ENCODE assay signal across 24 cellular contexts in genomic region chr6:34714663-34715062, GRCh38.
"Had no signal": no experiment of that assay in that cellular context is flagged by ENCODE, and none has a peak within 500 bp of the region (broad histone marks: within the 10 kb centered on the region; RNA-seq: fewer than 3 reads in every experiment).

No MANE protein-coding gene starts in this region.

- H3K27ac Mint-ChIP-seq: mesothelial cell of epicardium; naive B cell; natural killer cell treated with Interleukin-12 subunit alpha and Interleukin-12 subunit beta and Interleukin-15 and Interleukin-18, amount 100 ng/mL, for 72 hours; stimulated activated effector memory CD8-positive, alpha-beta T cell treated with anti-CD3 and anti-CD28 coated beads, Interleukin-12 subunit alpha, Interleukin-12 subunit beta, amount 100 ng/mL, for 72 hours had no signal

- H3K4me1 ChIP-seq: gastrocnemius medialis, prostate gland had no signal

- H3K4me3 ChIP-seq: dorsolateral prefrontal cortex, esophagus squamous epithelium, gastrocnemius medialis, left lung, mucosa of descending colon, prostate gland, right atrium auricular region, sigmoid colon, stomach, tibial artery, upper lobe of left lung had no signal

- H3K36me3 ChIP-seq: esophagus squamous epithelium, gastrocnemius medialis, left lung, prostate gland, right atrium auricular region, sigmoid colon, stomach, tibial artery, upper lobe of left lung had no signal

- H3K27me3 ChIP-seq: dorsolateral prefrontal cortex, esophagus squamous epithelium, gastrocnemius medialis, left lung, right atrium auricular region, sigmoid colon, stomach, tibial artery, upper lobe of left lung had no signal

- H3K36me3 Mint-ChIP-seq: mesothelial cell of epicardium; naive B cell; natural killer cell treated with Interleukin-12 subunit alpha and Interleukin-12 subunit beta and Interleukin-15 and Interleukin-18, amount 100 ng/mL, for 72 hours; stimulated activated effector memory CD8-positive, alpha-beta T cell treated with anti-CD3 and anti-CD28 coated beads, Interleukin-12 subunit alpha, Interleukin-12 subunit beta, amount 100 ng/mL, for 72 hours had no signal

- H3K27ac ChIP-seq: dorsolateral prefrontal cortex, esophagus squamous epithelium, gastrocnemius medialis, left lung, prostate gland, right atrium auricular region, sigmoid colon, stomach, tibial artery, upper lobe of left lung had no signal

- H3K4me1 Mint-ChIP-seq: naive B cell; stimulated activated effector memory CD8-positive, alpha-beta T cell treated with anti-CD3 and anti-CD28 coated beads, Interleukin-12 subunit alpha, Interleukin-12 subunit beta, amount 100 ng/mL, for 72 hours had no signal

- ATAC-seq: gastrocnemius medialis; left lung; mucosa of descending colon; natural killer cell treated with Interleukin-12 subunit alpha and Interleukin-12 subunit beta and Interleukin-15 and Interleukin-18, amount 100 ng/mL, for 72 hours; stimulated activated effector memory CD8-positive, alpha-beta T cell treated with anti-CD3 and anti-CD28 coated beads, Interleukin-12 subunit alpha, Interleukin-12 subunit beta, amount 100 ng/mL, for 72 hours had no signal

- H3K27me3 Mint-ChIP-seq: naive B cell; natural killer cell treated with Interleukin-12 subunit alpha and Interleukin-12 subunit beta and Interleukin-15 and Interleukin-18, amount 100 ng/mL, for 72 hours had no signal

- DNase-seq: dorsolateral prefrontal cortex; effector CD4-positive, alpha-beta T cell; esophagus squamous epithelium; foreskin fibroblast; gastrocnemius medialis; head of caudate nucleus; left cardiac atrium; left lung; mesenchymal stem cell; mucosa of descending colon; naive B cell; sigmoid colon; stimulated activated CD4-positive, alpha-beta T cell treated with anti-CD3 and anti-CD28 coated beads, Interleukin-2, amount 100 ng/mL, for 24 hours; stimulated activated CD4-positive, alpha-beta T cell treated with anti-CD3 and anti-CD28 coated beads, Interleukin-4, amount 100 ng/mL, for 24 hours; stimulated activated naive CD4-positive, alpha-beta T cell treated with Interleukin-2 at 50 U/mL for 16 hours; stomach; tibial artery; upper lobe of left lung had no signal

- H3K4me3 Mint-ChIP-seq: mesothelial cell of epicardium; naive B cell; natural killer cell treated with Interleukin-12 subunit alpha and Interleukin-12 subunit beta and Interleukin-15 and Interleukin-18, amount 100 ng/mL, for 72 hours; neural crest cell; stimulated activated effector memory CD8-positive, alpha-beta T cell treated with anti-CD3 and anti-CD28 coated beads, Interleukin-12 subunit alpha, Interleukin-12 subunit beta, amount 100 ng/mL, for 72 hours had no signal

- H3K9me3 ChIP-seq: esophagus squamous epithelium, gastrocnemius medialis, left lung, mucosa of descending colon, prostate gland, right atrium auricular region, sigmoid colon, stomach, tibial artery, upper lobe of left lung had no signal

- H3K9me3 Mint-ChIP-seq: mesothelial cell of epicardium; naive B cell; natural killer cell treated with Interleukin-12 subunit alpha and Interleukin-12 subunit beta and Interleukin-15 and Interleukin-18, amount 100 ng/mL, for 72 hours; neural crest cell; stimulated activated effector memory CD8-positive, alpha-beta T cell treated with anti-CD3 and anti-CD28 coated beads, Interleukin-12 subunit alpha, Interleukin-12 subunit beta, amount 100 ng/mL, for 72 hours had no signal
